In genomic region chr17:52938623-52939230, GRCh38 we compare ENCODE assay signal across 20 cellular contexts.
DNase-seq lines count a peak whose midpoint lies in the region; FAIRE-seq and TF ChIP-seq lines count a peak whose summit lies in the region.
"Had no signal": no experiment of that assay in that cellular context is flagged by ENCODE, and none has a peak within 500 bp of the region (broad histone marks: within the 10 kb centered on the region; RNA-seq: fewer than 3 reads in every experiment).

No MANE protein-coding gene starts in this region.

- H3K27ac ChIP-seq in endodermal cell (ENCODE audit: low read depth, low read length) = no peak overlapping the region
- H3K27ac ChIP-seq in SK-N-SH (ENCODE audit: low read depth in 2 of 2, low read length in 1 of 2) = no peak overlapping the region

- peak; percentile 59 for FAIRE-seq in HTR-8/SVneo (lab: Jason Lieb, UNC)
- FAIRE-seq: A204.1, GM12878, GM19239, H1 had no signal

- H3K9me3 Mint-ChIP-seq in endodermal cell = peaks cover 40% of the 10 kb centered on the region

- no peaks in the 10 kb centered on the region for H3F3A ChIP-seq in SK-N-SH (replicated peaks; ENCODE audit: insufficient read depth)

- TF ChIP-seq EP300 in SK-N-SH (IDR thresholded peaks at IDR 0.05; ENCODE audit: borderline replicate concordance in 1 of 2, low read depth in 1 of 2, low read length in 1 of 2) = no peak

- no peaks in the 10 kb centered on the region for H4K20me1 ChIP-seq in SK-N-SH (ENCODE audit: insufficient read depth)

- H3K4me1 ChIP-seq in endodermal cell (ENCODE audit: control insufficient read depth, insufficient read depth, low read length) (no peaks in the 10 kb centered on the region), SK-N-SH (ENCODE audit: control insufficient read depth in 1 of 2, insufficient read depth in 2 of 2, low read depth in 1 of 2, low read length in 1 of 2) (no peaks in the 10 kb centered on the region)
- H3K4me1 ChIP-seq: BE2C had no signal

- H3K4me3 Mint-ChIP-seq in endodermal cell = no peak overlapping the region
- H3K4me3 Mint-ChIP-seq: CD8-positive, alpha-beta memory T cell; H9 had no signal

- H3K9me3 ChIP-seq in endodermal cell (ENCODE audit: control insufficient read depth, low read length) (peaks cover 44% of the 10 kb centered on the region), SK-N-SH (no peaks in the 10 kb centered on the region)
- H3K9me3 ChIP-seq: BE2C had no signal

- H3K36me3 Mint-ChIP-seq in endodermal cell (ENCODE audit: low read depth) = peaks cover 5% of the 10 kb centered on the region
- H3K36me3 Mint-ChIP-seq: CD4-positive, CD25-positive, alpha-beta regulatory T cell had no signal

- H3K27me3 Mint-ChIP-seq in endodermal cell (ENCODE audit: insufficient read depth) = no peaks in the 10 kb centered on the region
- H3K27me3 Mint-ChIP-seq: CD4-positive, CD25-positive, alpha-beta regulatory T cell; CD8-positive, alpha-beta memory T cell had no signal

- no peak overlapping the region for H3K27ac Mint-ChIP-seq in endodermal cell
- H3K27ac Mint-ChIP-seq: CD4-positive, CD25-positive, alpha-beta regulatory T cell; CD8-positive, alpha-beta memory T cell; H9 had no signal

- POLR2A ChIA-PET in SK-N-SH (lab: Yijun Ruan, JAX) = no interaction called here

- TF ChIP-seq RAD21 in SK-N-SH (IDR thresholded peaks at IDR 0.05; ENCODE audit: low read length) = no peak

- DNase-seq in HTR-8/SVneo (ENCODE audit: insufficient read length, low spot score) (no peak), NB4 (ENCODE audit: low read depth) (peak; percentile 2), endodermal cell (no peak), HuH-7 (ENCODE audit: low spot score) (no peak), NCI-H2107 (lab: John Stamatoyannopoulos, UW) (no peak), SK-N-SH (no peak)
- DNase-seq: ACHN; BE2C; C1 segment of cervical spinal cord; CD4-positive, CD25-positive, alpha-beta regulatory T cell; CD8-positive, alpha-beta memory T cell; COR-L47; DMS153; DND-41; EL; H9 had no signal

- no peaks in the 10 kb centered on the region for H3K36me3 ChIP-seq in endodermal cell (ENCODE audit: control insufficient read depth, insufficient read depth, low read length)
- H3K36me3 ChIP-seq in SK-N-SH (replicated peaks in 1 of 2; ENCODE audit: control insufficient read depth in 1 of 2, insufficient read depth in 2 of 2, low read length in 1 of 2) = no peaks in the 10 kb centered on the region
- H3K36me3 ChIP-seq: BE2C had no signal

- no peaks in the 10 kb centered on the region for H3K9me2 ChIP-seq in SK-N-SH

- H3K27me3 ChIP-seq in endodermal cell (ENCODE audit: control insufficient read depth, insufficient read depth, low read length, poor library complexity, severe bottlenecking) (no peaks in the 10 kb centered on the region), SK-N-SH (ENCODE audit: insufficient read depth) (no peaks in the 10 kb centered on the region)
- H3K27me3 ChIP-seq: BE2C had no signal

- H2AFZ ChIP-seq in SK-N-SH (ENCODE audit: low read depth) = no peak overlapping the region

- CTCF ChIA-PET in SK-N-SH (lab: Yijun Ruan, JAX) = interaction anchor here (1.0 to 2.2 kb wide), 2 partner anchors 8 to 19 kb away, joined by 3 to 4 read pairs; no protein-coding TSS in a partner anchor

- H3K4me2 ChIP-seq in SK-N-SH = no peak overlapping the region

- WGBS in endodermal cell (ENCODE audit: insufficient coverage in 1 of 2, insufficient read length in 1 of 2), 2 experiments = 82 to 83% methylated on average over 3 of the region's 3 CpGs
- WGBS in SK-N-SH (ENCODE audit: low lambda C conversion rate) = 17% methylated on average over 3 of the region's 3 CpGs

- TF ChIP-seq POLR2A in NB4 (IDR thresholded peaks at IDR 0.05; ENCODE audit: extremely low read depth, insufficient read length) = no peak

- no peak overlapping the region for H3K9ac ChIP-seq in endodermal cell (ENCODE audit: extremely low read depth, low read length, poor library complexity, severe bottlenecking)
- no peak overlapping the region for H3K9ac ChIP-seq in SK-N-SH

- H3K79me2 ChIP-seq in SK-N-SH (ENCODE audit: insufficient read depth) = no peaks in the 10 kb centered on the region

- H3K4me1 Mint-ChIP-seq in endodermal cell = peaks cover 14% of the 10 kb centered on the region
- H3K4me1 Mint-ChIP-seq: CD4-positive, CD25-positive, alpha-beta regulatory T cell; CD8-positive, alpha-beta memory T cell had no signal

- H3K4me3 ChIP-seq in NB4 (ENCODE audit: low read depth, low read length) = no peak overlapping the region
- H3K4me3 ChIP-seq in endodermal cell (ENCODE audit: low read length) = peak overlapping the region; percentile 28
- no peak overlapping the region for H3K4me3 ChIP-seq in SK-N-SH (ENCODE audit: low read depth in 2 of 2, low read length in 1 of 2)
- H3K4me3 ChIP-seq: GM12878 had no signal

- no peak for TF ChIP-seq CTCF in NB4 (IDR thresholded peaks at IDR 0.05; ENCODE audit: low read depth, low read length)
- no peak for TF ChIP-seq CTCF in endodermal cell (conservative IDR thresholded peaks at IDR 0.05)
- no peak for TF ChIP-seq CTCF in SK-N-SH (IDR thresholded peaks at IDR 0.05)

TF ChIP-seq in SK-N-SH, 30 proteins besides CTCF, POLR2A, EP300 and RAD21:
- no peak for TF ChIP-seq NFIC (IDR thresholded peaks at IDR 0.05; ENCODE audit: borderline replicate concordance)
- TF ChIP-seq RCOR1 (IDR thresholded peaks at IDR 0.05; ENCODE audit: low read length) = no peak
- TF ChIP-seq PBX3 (IDR thresholded peaks at IDR 0.05) = no peak
- TF ChIP-seq MEF2A (IDR thresholded peaks at IDR 0.05; ENCODE audit: borderline replicate concordance, low read depth) = no peak
- TF ChIP-seq IRF3 (IDR thresholded peaks at IDR 0.05; ENCODE audit: low read depth, low read length) = no peak
- no peak for TF ChIP-seq ELF1 (IDR thresholded peaks at IDR 0.05)
- no peak for TF ChIP-seq SIN3A (IDR thresholded peaks at IDR 0.05; ENCODE audit: borderline replicate concordance, low read depth, low read length)
- no peak for TF ChIP-seq YY1 (IDR thresholded peaks at IDR 0.05; ENCODE audit: low read depth)
- TF ChIP-seq ZBTB33 (IDR thresholded peaks at IDR 0.05; ENCODE audit: borderline replicate concordance, low read depth) = no peak
- no peak for TF ChIP-seq GABPA (IDR thresholded peaks at IDR 0.05; ENCODE audit: low read depth)
- no peak for TF ChIP-seq FOSL2 (IDR thresholded peaks at IDR 0.05; ENCODE audit: borderline replicate concordance, low read depth)
